In genomic region chr19:47227347-47228167, GRCh38 we compare ENCODE assay signal across 8 cellular contexts. TPM values are rescaled to one million over a fixed set of nuclear protein-coding genes. Genes with fewer than 3 reads are reported as not detected.
DNase-seq lines count a peak whose midpoint lies in the region; ATAC-seq, FAIRE-seq and TF ChIP-seq lines count a peak whose summit lies in the region.

No MANE protein-coding gene starts in this region.

- TF ChIP-seq POLR2A in GM19193 (IDR thresholded peaks at IDR 0.05; ENCODE audit: extremely low read depth, insufficient read depth, insufficient read length), result peak; percentile 12

- H3K36me3 ChIP-seq in BLaER1, result peaks cover 8% of the 10 kb centered on the region; the same call in 1 of the 2 replicates

- DNase-seq in NCI-H69 (lab: John Stamatoyannopoulos, UW), result peak; percentile 91
- DNase-seq in activated T-cell treated with anti-CD3 and anti-CD28 coated beads, Interleukin-2, amount 50 U/mL, for 48 hours, result peak; percentile 61 to 65
- peak; percentile 93 for DNase-seq in fibroblast of the conjunctiva (ENCODE audit: low read depth)
- peak; percentile 92 for DNase-seq in natural killer cell treated with Interleukin-12 subunit alpha and Interleukin-12 subunit beta and Interleukin-15 and Interleukin-18, amount 100 ng/mL, for 72 hours (ENCODE audit: low spot score)
- peak; percentile 81 for DNase-seq in urothelium cell line (ENCODE audit: low spot score)
- DNase-seq in NCI-H187 (lab: John Stamatoyannopoulos, UW), result no peak

- no peak for FAIRE-seq in urothelium cell line (lab: Jason Lieb, UNC)

- H3K4me2 ChIP-seq in BLaER1, result peak overlapping the region; percentile 99

- H3K9me3 ChIP-seq in BLaER1, result no peaks in the 10 kb centered on the region

- no peaks in the 10 kb centered on the region for H3K36me3 Mint-ChIP-seq in natural killer cell treated with Interleukin-12 subunit alpha and Interleukin-12 subunit beta and Interleukin-15 and Interleukin-18, amount 100 ng/mL, for 72 hours

- H3K27me3 Mint-ChIP-seq in natural killer cell treated with Interleukin-12 subunit alpha and Interleukin-12 subunit beta and Interleukin-15 and Interleukin-18, amount 100 ng/mL, for 72 hours, result no peaks in the 10 kb centered on the region

- ATAC-seq in natural killer cell treated with Interleukin-12 subunit alpha and Interleukin-12 subunit beta and Interleukin-15 and Interleukin-18, amount 100 ng/mL, for 72 hours, result peak; percentile 12 to 37

- H3K4me3 Mint-ChIP-seq in natural killer cell treated with Interleukin-12 subunit alpha and Interleukin-12 subunit beta and Interleukin-15 and Interleukin-18, amount 100 ng/mL, for 72 hours, result peak overlapping the region; percentile 78

- peaks cover 61% of the 10 kb centered on the region for H3K4me1 ChIP-seq in BLaER1

- peaks cover 24% of the 10 kb centered on the region for H4K20me1 ChIP-seq in BLaER1

- H3K4me1 Mint-ChIP-seq in natural killer cell treated with Interleukin-12 subunit alpha and Interleukin-12 subunit beta and Interleukin-15 and Interleukin-18, amount 100 ng/mL, for 72 hours (ENCODE audit: low read depth in 2 of 2), result peaks cover 20 to 29% of the 10 kb centered on the region in 2 donors

- no peaks in the 10 kb centered on the region for H3K9me3 Mint-ChIP-seq in natural killer cell treated with Interleukin-12 subunit alpha and Interleukin-12 subunit beta and Interleukin-15 and Interleukin-18, amount 100 ng/mL, for 72 hours

- peak overlapping the region; percentile 97 for H3K27ac ChIP-seq in BLaER1

- H3K4me3 ChIP-seq in BLaER1, result peak overlapping the region; percentile 86

- H3K9ac ChIP-seq in BLaER1, result peak overlapping the region; percentile 88

- peak overlapping the region in 1 of 2 donors; percentile 90 for H3K27ac Mint-ChIP-seq in natural killer cell treated with Interleukin-12 subunit alpha and Interleukin-12 subunit beta and Interleukin-15 and Interleukin-18, amount 100 ng/mL, for 72 hours

- H3K27me3 ChIP-seq in BLaER1, result peaks cover 19% of the 10 kb centered on the region; the same call in 1 of the 2 replicates

RNA-seq across cellular contexts. Expression of gene BBC3, which starts 3.4 kb away (rescaled TPM):
- total RNA-seq in natural killer cell treated with Interleukin-12 subunit alpha and Interleukin-12 subunit beta and Interleukin-15 and Interleukin-18, amount 100 ng/mL, for 72 hours, result 1 to 10 TPM; 4.8 to 9.7 TPM

RNA-seq across cellular contexts. Expression of gene CCDC9, which starts 28.8 kb away (rescaled TPM):
- total RNA-seq in natural killer cell treated with Interleukin-12 subunit alpha and Interleukin-12 subunit beta and Interleukin-15 and Interleukin-18, amount 100 ng/mL, for 72 hours, result 10 to 100 TPM; 42.8 to 58.4 TPM

RNA-seq across cellular contexts. Expression of gene INAFM1, which starts 47.1 kb away (rescaled TPM):
- 10 to 100 TPM; 14.0 to 16.1 TPM for total RNA-seq in natural killer cell treated with Interleukin-12 subunit alpha and Interleukin-12 subunit beta and Interleukin-15 and Interleukin-18, amount 100 ng/mL, for 72 hours

Comparison
In these comparisons a context has a peak if more than half of its experiments do, and no peak if none do; other contexts are left out.
1. DNase-seq: peak in NCI-H69 (single experiment), activated T-cell treated with anti-CD3 and anti-CD28 coated beads, Interleukin-2, amount 50 U/mL, for 48 hours (2 of 2), fibroblast of the conjunctiva (single experiment), natural killer cell treated with Interleukin-12 subunit alpha and Interleukin-12 subunit beta and Interleukin-15 and Interleukin-18, amount 100 ng/mL, for 72 hours (single experiment) and urothelium cell line (single experiment); none in NCI-H187 (0 of 2).